25 cellular contexts compared by ENCODE assay signal in genomic region chr18:52310651-52311050, GRCh38. TPM values are rescaled to one million over a fixed set of nuclear protein-coding genes. Genes with fewer than 3 reads are reported as not detected.
"Had no signal": no experiment of that assay in that cellular context is flagged by ENCODE, and none has a peak within 500 bp of the region (broad histone marks: within the 10 kb centered on the region; RNA-seq: fewer than 3 reads in every experiment).

No MANE protein-coding gene starts in this region.

- H3K36me3 Mint-ChIP-seq: naive thymus-derived CD4-positive, alpha-beta T cell; stimulated activated naive B cell treated with anti-CD40 and anti-IgM and Interleukin-4, amounts not matched to agents 10 μg/mL and 1 μg/mL and 100 μg/mL, for 72 hours had no signal

- H3K27ac ChIP-seq: epithelial cell of prostate, esophagus muscularis mucosa, gastrocnemius medialis, heart right ventricle, neutrophil, right atrium auricular region, sigmoid colon, skin epidermis, testis, tibial nerve had no signal

- ATAC-seq: gastrocnemius medialis; heart right ventricle; left colon; left ventricle myocardium superior; naive thymus-derived CD4-positive, alpha-beta T cell; stimulated activated naive B cell treated with anti-CD40 and anti-IgM and Interleukin-4, amounts not matched to agents 10 μg/mL and 1 μg/mL and 100 μg/mL, for 72 hours; stimulated activated naive CD8-positive, alpha-beta T cell treated with anti-CD3 and anti-CD28 coated beads, Interleukin-15, amount 100 ng/mL, for 72 hours had no signal

- H3K36me3 ChIP-seq: esophagus muscularis mucosa, gastrocnemius medialis, heart right ventricle, neutrophil, right atrium auricular region, sigmoid colon, tibial nerve had no signal

- H3K27me3 Mint-ChIP-seq: naive thymus-derived CD4-positive, alpha-beta T cell; stimulated activated naive B cell treated with anti-CD40 and anti-IgM and Interleukin-4, amounts not matched to agents 10 μg/mL and 1 μg/mL and 100 μg/mL, for 72 hours; stimulated activated naive CD8-positive, alpha-beta T cell treated with anti-CD3 and anti-CD28 coated beads, Interleukin-15, amount 100 ng/mL, for 72 hours had no signal

- H3K4me1 Mint-ChIP-seq: naive thymus-derived CD4-positive, alpha-beta T cell; stimulated activated naive B cell treated with anti-CD40 and anti-IgM and Interleukin-4, amounts not matched to agents 10 μg/mL and 1 μg/mL and 100 μg/mL, for 72 hours; stimulated activated naive CD8-positive, alpha-beta T cell treated with anti-CD3 and anti-CD28 coated beads, Interleukin-15, amount 100 ng/mL, for 72 hours had no signal

- H3K4me3 ChIP-seq: esophagus muscularis mucosa, gastrocnemius medialis, heart right ventricle, lung, right atrium auricular region, sigmoid colon, skin epidermis, testis, tibial nerve had no signal

- H3K4me1 ChIP-seq: esophagus muscularis mucosa, gastrocnemius medialis, heart right ventricle, right atrium auricular region, sigmoid colon, testis, tibial nerve had no signal

- H3K27ac Mint-ChIP-seq: naive thymus-derived CD4-positive, alpha-beta T cell; stimulated activated naive B cell treated with anti-CD40 and anti-IgM and Interleukin-4, amounts not matched to agents 10 μg/mL and 1 μg/mL and 100 μg/mL, for 72 hours; stimulated activated naive CD8-positive, alpha-beta T cell treated with anti-CD3 and anti-CD28 coated beads, Interleukin-15, amount 100 ng/mL, for 72 hours had no signal

- H3K9me3 ChIP-seq: gastrocnemius medialis, neutrophil, right atrium auricular region, sigmoid colon, testis had no signal

- H3K27me3 ChIP-seq: esophagus muscularis mucosa, gastrocnemius medialis, heart right ventricle, neutrophil, right atrium auricular region, sigmoid colon, testis, tibial nerve had no signal

- H3K4me3 Mint-ChIP-seq: naive thymus-derived CD4-positive, alpha-beta T cell; stimulated activated naive B cell treated with anti-CD40 and anti-IgM and Interleukin-4, amounts not matched to agents 10 μg/mL and 1 μg/mL and 100 μg/mL, for 72 hours; stimulated activated naive CD8-positive, alpha-beta T cell treated with anti-CD3 and anti-CD28 coated beads, Interleukin-15, amount 100 ng/mL, for 72 hours had no signal

- DNase-seq: effector memory CD4-positive, alpha-beta T cell; gastrocnemius medialis; heart right ventricle; hypothalamus; kidney; left colon; left ventricle myocardium superior; naive thymus-derived CD4-positive, alpha-beta T cell; sigmoid colon; stimulated activated CD4-positive, alpha-beta T cell treated with anti-CD3 and anti-CD28 coated beads, Interleukin-2, amount 100 ng/mL, for 24 hours; stimulated activated CD4-positive, alpha-beta T cell treated with anti-CD3 and anti-CD28 coated beads, Interleukin-4, amount 100 ng/mL, for 4 hours; stimulated activated naive B cell treated with anti-CD40 and anti-IgM and Interleukin-4, amounts not matched to agents 10 μg/mL and 1 μg/mL and 100 μg/mL, for 72 hours; stimulated activated naive CD8-positive, alpha-beta T cell treated with anti-CD3 and anti-CD28 coated beads, Interleukin-15, amount 100 ng/mL, for 72 hours; testis had no signal

RNA-seq across cellular contexts. Expression of gene DCC, which starts 29.3 kb away (rescaled TPM):
- total RNA-seq: fibroblast of villous mesenchyme; gastrocnemius medialis; left ventricle myocardium superior; naive thymus-derived CD4-positive, alpha-beta T cell; osteoblast; pulmonary artery endothelial cell; right atrium auricular region; subcutaneous adipose tissue had no signal
- polyA plus RNA-seq: naive thymus-derived CD4-positive, alpha-beta T cell had no signal
